ENCODE assay signal across 25 cellular contexts in genomic region chr12:26037615-26038180, GRCh38.
DNase-seq lines count a peak whose midpoint lies in the region; ATAC-seq lines count a peak whose summit lies in the region.
"Had no signal": no experiment of that assay in that cellular context is flagged by ENCODE, and none has a peak within 500 bp of the region (broad histone marks: within the 10 kb centered on the region; RNA-seq: fewer than 3 reads in every experiment).

No MANE protein-coding gene starts in this region.

- H3K4me3 ChIP-seq in mesenchymal stem cell (ENCODE audit: insufficient read depth in 1 of 2, low read depth in 1 of 2, low read length in 2 of 2): no peak overlapping the region
- no peak overlapping the region for H3K4me3 ChIP-seq in aorta (ENCODE audit: low read length in 2 of 2)
- H3K4me3 ChIP-seq: HAP-1, sigmoid colon, transverse colon had no signal

- peak; percentile 0 for DNase-seq in NOMO-1 treated with DMSO at 0.1 percent for 48 hours (lab: John Stamatoyannopoulos, UW; ENCODE audit: unreplicated experiment)
- no peak for DNase-seq in NOMO-1 treated with dmso at 0.1 percent for 144 hours (lab: John Stamatoyannopoulos, UW; ENCODE audit: unreplicated experiment)
- no peak for DNase-seq in caudate nucleus (lab: John Stamatoyannopoulos, UW)
- DNase-seq in mesenchymal stem cell: no peak
- DNase-seq in aorta: no peak
- no peak for DNase-seq in GDM1 (lab: John Stamatoyannopoulos, UW)
- DNase-seq in H4 (ENCODE audit: low spot score): no peak
- no peak for DNase-seq in NCI-H748 treated with DMSO at 0.1 percent for 48 hours (lab: John Stamatoyannopoulos, UW)
- DNase-seq: activated CD4-positive, alpha-beta T cell treated with anti-CD3 and anti-CD28 coated beads, Interleukin-2, amount 10 ng/mL, durations not matched to agents 24 days and 14 days; activated naive CD4-positive, alpha-beta T cell treated with anti-CD3 and anti-CD28 coated beads for 36 hours; CD4-positive, CD25-positive, alpha-beta regulatory T cell; Kasumi-1; mammary epithelial cell; naive thymus-derived CD4-positive, alpha-beta T cell; NCI-H1048; NCI-H187 treated with DMSO at 0.1 percent for 48 hours; NCI-H526 treated with DMSO at 0.1 percent for 48 hours; sigmoid colon; SK-N-SH; stimulated activated naive CD8-positive, alpha-beta T cell treated with anti-CD3 and anti-CD28 coated beads, Interleukin-15, Interleukin-2, amounts not matched to agents 100 U/mL and 50 U/mL, for 24 hours; T-helper 17 cell; transverse colon had no signal

- no peak overlapping the region for H3K14ac ChIP-seq in mesenchymal stem cell (ENCODE audit: low read length in 2 of 2)

- H3K9ac ChIP-seq in mesenchymal stem cell (ENCODE audit: low read length): peak overlapping the region; percentile 4
- H3K9ac ChIP-seq: parathyroid adenoma, SK-N-SH had no signal

- no peaks in the 10 kb centered on the region for H3K27me3 ChIP-seq in mesenchymal stem cell (ENCODE audit: control insufficient read depth in 1 of 2, insufficient read depth in 1 of 2, low read length in 2 of 2)
- no peaks in the 10 kb centered on the region for H3K27me3 ChIP-seq in aorta (ENCODE audit: control insufficient read depth in 1 of 2, insufficient read depth in 2 of 2, low read length in 1 of 2)
- H3K27me3 ChIP-seq: sigmoid colon, transverse colon had no signal

- no peak overlapping the region for H2AK5ac ChIP-seq in mesenchymal stem cell (ENCODE audit: low read length, severe bottlenecking)

- no peak overlapping the region for H3K23ac ChIP-seq in mesenchymal stem cell (ENCODE audit: low read length in 2 of 2)

- H3K79me1 ChIP-seq in mesenchymal stem cell (replicated peaks; ENCODE audit: low read length, poor library complexity, severe bottlenecking): peaks cover 24% of the 10 kb centered on the region

- intact Hi-C loops in aorta (cut with DNase I): no loop called here

- no peak overlapping the region for H3K4ac ChIP-seq in mesenchymal stem cell (ENCODE audit: low read depth in 1 of 2, low read length in 2 of 2)

- H3K18ac ChIP-seq in mesenchymal stem cell (ENCODE audit: low read depth in 1 of 2, low read length in 2 of 2): no peak overlapping the region

- no peak overlapping the region for H4K91ac ChIP-seq in mesenchymal stem cell (ENCODE audit: low read length)

- peaks cover 0 to 9% of the 10 kb centered on the region in 2 experiments for H3K36me3 ChIP-seq in mesenchymal stem cell (ENCODE audit: control insufficient read depth in 1 of 2, insufficient read depth in 2 of 2, low read depth in 1 of 2, low read length in 2 of 2)
- no peaks in the 10 kb centered on the region for H3K36me3 ChIP-seq in aorta (ENCODE audit: control insufficient read depth in 1 of 2, insufficient read depth in 2 of 2, low read length in 1 of 2)
- H3K36me3 ChIP-seq: HAP-1, sigmoid colon, transverse colon had no signal

- H2BK120ac ChIP-seq in mesenchymal stem cell (ENCODE audit: low read depth, low read length): no peak overlapping the region

- no peak overlapping the region for H4K8ac ChIP-seq in mesenchymal stem cell (ENCODE audit: low read length)

- no peak overlapping the region for H2BK5ac ChIP-seq in mesenchymal stem cell (ENCODE audit: low read depth, low read length, poor library complexity, severe bottlenecking)

- no peak overlapping the region for H3K4me2 ChIP-seq in mesenchymal stem cell (ENCODE audit: low read length, poor library complexity, severe bottlenecking)
- H3K4me2 ChIP-seq: SK-N-SH had no signal

- no peaks in the 10 kb centered on the region for H3K9me3 ChIP-seq in mesenchymal stem cell (ENCODE audit: control insufficient read depth, low read length)
- H3K9me3 ChIP-seq in aorta (ENCODE audit: control insufficient read depth, low read length): no peaks in the 10 kb centered on the region
- H3K9me3 ChIP-seq: HAP-1, sigmoid colon, SK-N-SH, transverse colon had no signal

- ATAC-seq in aorta (ENCODE audit: low FRiP score): peak; percentile 36
- ATAC-seq: naive thymus-derived CD4-positive, alpha-beta T cell; stimulated activated naive CD8-positive, alpha-beta T cell treated with anti-CD3 and anti-CD28 coated beads, Interleukin-15, Interleukin-2, amounts not matched to agents 100 U/mL and 50 U/mL, for 24 hours; T-helper 17 cell had no signal

- H3K27ac ChIP-seq in caudate nucleus (ENCODE audit: low read depth, low read length) (peak overlapping the region; percentile 72), mesenchymal stem cell (ENCODE audit: low read length, poor library complexity, severe bottlenecking) (no peak overlapping the region), aorta (ENCODE audit: low read depth in 1 of 2, low read length in 2 of 2) (no peak overlapping the region)
- H3K27ac ChIP-seq: 22Rv1, parathyroid adenoma, sigmoid colon, transverse colon had no signal

- no peak overlapping the region for H2BK12ac ChIP-seq in mesenchymal stem cell (ENCODE audit: low read length in 2 of 2)

- WGBS in mesenchymal stem cell: 63% methylated on average over 1 of the region's 2 CpGs
- WGBS in aorta, 2 donors: 53 to 55% methylated on average over 2 of the region's 2 CpGs

- H2AFZ ChIP-seq in mesenchymal stem cell (ENCODE audit: low read depth, low read length): no peak overlapping the region
- H2AFZ ChIP-seq: parathyroid adenoma had no signal

- no peak overlapping the region for H2BK15ac ChIP-seq in mesenchymal stem cell (ENCODE audit: low read depth, poor library complexity, severe bottlenecking)

- peaks cover 3% of the 10 kb centered on the region for H3K4me1 ChIP-seq in mesenchymal stem cell (ENCODE audit: control insufficient read depth, insufficient read depth, low read depth, low read length)
- peaks cover 3 to 13% of the 10 kb centered on the region in 2 donors for H3K4me1 ChIP-seq in aorta (ENCODE audit: control insufficient read depth in 1 of 2, insufficient read depth in 2 of 2, low read length in 2 of 2)
- H3K4me1 ChIP-seq: HAP-1, parathyroid adenoma had no signal
